ENCODE assay signal across 11 cellular contexts in the genomic region with DNA sequence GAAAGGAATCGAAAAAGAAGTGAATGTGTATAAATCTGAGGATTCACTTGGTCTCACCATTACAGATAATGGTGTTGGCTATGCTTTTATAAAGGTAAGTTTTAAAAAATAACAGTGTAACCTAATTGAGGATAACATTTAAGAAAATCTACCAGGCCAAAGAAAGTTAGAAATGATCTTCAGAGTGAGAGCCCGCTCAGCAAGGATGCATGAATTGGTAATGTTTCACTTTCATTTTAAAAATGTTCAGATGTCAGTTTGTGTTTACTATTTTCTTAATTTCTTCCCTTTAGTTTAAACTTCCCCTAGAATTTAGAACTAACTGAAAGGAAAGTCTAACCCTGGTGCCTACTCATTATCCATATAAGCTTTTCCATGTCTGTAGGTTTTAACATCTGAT. TPM values are rescaled to one million over a fixed set of nuclear protein-coding genes. Genes with fewer than 3 reads are reported as not detected.
DNase-seq lines count a peak whose midpoint lies in the region; ATAC-seq, FAIRE-seq and TF ChIP-seq lines count a peak whose summit lies in the region.
"Had no signal": no experiment of that assay in that cellular context is flagged by ENCODE, and none has a peak within 500 bp of the region (broad histone marks: within the 10 kb centered on the region; RNA-seq: fewer than 3 reads in every experiment).

No MANE protein-coding gene starts in this region.

- no peaks in the 10 kb centered on the region for H3K27me3 ChIP-seq in CD4-positive, CD25-positive, alpha-beta regulatory T cell (ENCODE audit: control insufficient read depth, insufficient read depth, low read length)
- no peaks in the 10 kb centered on the region for H3K27me3 ChIP-seq in pancreas
- H3K27me3 ChIP-seq: brain microvascular endothelial cell had no signal

- H3K27ac ChIP-seq in CD4-positive, CD25-positive, alpha-beta regulatory T cell (ENCODE audit: insufficient read depth, low read length, poor library complexity, severe bottlenecking): no peak overlapping the region
- H3K27ac ChIP-seq in pancreas: no peak overlapping the region
- H3K27ac ChIP-seq: brain microvascular endothelial cell had no signal

- H3K4me1 ChIP-seq in CD4-positive, CD25-positive, alpha-beta regulatory T cell (ENCODE audit: control insufficient read depth, insufficient read depth, low read length, poor library complexity, severe bottlenecking): peaks cover 5% of the 10 kb centered on the region
- peaks cover 4 to 10% (median 7%) of the 10 kb centered on the region in 3 donors for H3K4me1 ChIP-seq in pancreas

- H3K27ac Mint-ChIP-seq in CD4-positive, CD25-positive, alpha-beta regulatory T cell: peak overlapping the region in 2 of 3 donors; percentile 30 to 38
- H3K27ac Mint-ChIP-seq in activated T-helper 2 cell treated with anti-CD3 and anti-CD28 coated beads, Interferon-gamma antibody, Interleukin-2, Interleukin-4, amounts not matched to agents 10 μg/mL and 5 μg/mL and 100 μg/mL, durations not matched to agents 14 hours and 24 hours and 36 hours: peak overlapping the region; percentile 35
- peak overlapping the region in 1 of 6 donors; percentile 16 for H3K27ac Mint-ChIP-seq in naive B cell

- intact Hi-C loops in activated T-helper 2 cell treated with anti-CD3 and anti-CD28 coated beads, Interferon-gamma antibody, Interleukin-2, Interleukin-4, amounts not matched to agents 10 μg/mL and 5 μg/mL and 100 μg/mL, durations not matched to agents 14 hours and 24 hours and 36 hours (cut with micrococcal nuclease): no loop called here
- intact Hi-C loops in pancreas (cut with DNase I): no loop called here

- no peaks in the 10 kb centered on the region for H3K36me3 ChIP-seq in CD4-positive, CD25-positive, alpha-beta regulatory T cell (ENCODE audit: control insufficient read depth, insufficient read depth, low read length)
- no peaks in the 10 kb centered on the region for H3K36me3 ChIP-seq in pancreas
- H3K36me3 ChIP-seq: brain microvascular endothelial cell had no signal

- FAIRE-seq in pancreas (lab: Jason Lieb, UNC): no peak
- FAIRE-seq: endometrium had no signal

- no peaks in the 10 kb centered on the region for H3K36me3 Mint-ChIP-seq in CD4-positive, CD25-positive, alpha-beta regulatory T cell
- H3K36me3 Mint-ChIP-seq in activated T-helper 2 cell treated with anti-CD3 and anti-CD28 coated beads, Interferon-gamma antibody, Interleukin-2, Interleukin-4, amounts not matched to agents 10 μg/mL and 5 μg/mL and 100 μg/mL, durations not matched to agents 14 hours and 24 hours and 36 hours (ENCODE audit: low read depth): no peaks in the 10 kb centered on the region
- peaks cover 5 to 13% of the 10 kb centered on the region in 2 donors for H3K36me3 Mint-ChIP-seq in naive B cell

- peak overlapping the region; percentile 39 to 73 (median 60) for H3K4me3 Mint-ChIP-seq in CD4-positive, CD25-positive, alpha-beta regulatory T cell
- H3K4me3 Mint-ChIP-seq in activated T-helper 2 cell treated with anti-CD3 and anti-CD28 coated beads, Interferon-gamma antibody, Interleukin-2, Interleukin-4, amounts not matched to agents 10 μg/mL and 5 μg/mL and 100 μg/mL, durations not matched to agents 14 hours and 24 hours and 36 hours (ENCODE audit: low read depth): no peak overlapping the region
- peak overlapping the region; percentile 7 to 57 (median 24) for H3K4me3 Mint-ChIP-seq in naive B cell

- ATAC-seq in CD4-positive, CD25-positive, alpha-beta regulatory T cell (ENCODE audit: low read depth in 2 of 2): no peak
- ATAC-seq in GM18861 (IDR thresholded peaks at IDR 0.05; ENCODE audit: unreplicated experiment): peak; percentile 41
- no peak for ATAC-seq in naive B cell (ENCODE audit: low read depth in 2 of 2)
- no peak for ATAC-seq in pancreas
- no peak for ATAC-seq in HG03378 (IDR thresholded peaks at IDR 0.05; ENCODE audit: unreplicated experiment)

- peaks cover 2 to 10% (median 5%) of the 10 kb centered on the region in 7 donors for H3K9me3 Mint-ChIP-seq in CD4-positive, CD25-positive, alpha-beta regulatory T cell
- peaks cover 6% of the 10 kb centered on the region for H3K9me3 Mint-ChIP-seq in activated T-helper 2 cell treated with anti-CD3 and anti-CD28 coated beads, Interferon-gamma antibody, Interleukin-2, Interleukin-4, amounts not matched to agents 10 μg/mL and 5 μg/mL and 100 μg/mL, durations not matched to agents 14 hours and 24 hours and 36 hours
- H3K9me3 Mint-ChIP-seq in naive B cell: peaks cover 5 to 13% (median 9%) of the 10 kb centered on the region in 7 donors

- peaks cover 0 to 1% of the 10 kb centered on the region in 2 experiments for H3K9me3 ChIP-seq in CD4-positive, CD25-positive, alpha-beta regulatory T cell (ENCODE audit: control insufficient read depth in 2 of 2, low read length in 2 of 2)
- H3K9me3 ChIP-seq in pancreas: no peaks in the 10 kb centered on the region

- peaks cover 9% of the 10 kb centered on the region for H3K27me3 Mint-ChIP-seq in CD4-positive, CD25-positive, alpha-beta regulatory T cell
- H3K27me3 Mint-ChIP-seq in activated T-helper 2 cell treated with anti-CD3 and anti-CD28 coated beads, Interferon-gamma antibody, Interleukin-2, Interleukin-4, amounts not matched to agents 10 μg/mL and 5 μg/mL and 100 μg/mL, durations not matched to agents 14 hours and 24 hours and 36 hours (ENCODE audit: low read depth): no peaks in the 10 kb centered on the region
- H3K27me3 Mint-ChIP-seq in naive B cell: peaks cover 0 to 3% (median 0%) of the 10 kb centered on the region in 3 donors

- peak in 1 of 3 donors; percentile 41 for DNase-seq in CD4-positive, CD25-positive, alpha-beta regulatory T cell
- DNase-seq in activated T-helper 2 cell treated with anti-CD3 and anti-CD28 coated beads, Interferon-gamma antibody, Interleukin-2, Interleukin-4, amounts not matched to agents 10 μg/mL and 5 μg/mL and 100 μg/mL, durations not matched to agents 14 hours and 24 hours and 36 hours (ENCODE audit: low spot score): no peak
- no peak for DNase-seq in naive B cell
- DNase-seq in DMS153 (lab: John Stamatoyannopoulos, UW): no peak
- no peak for DNase-seq in NCI-H526 (lab: John Stamatoyannopoulos, UW)
- DNase-seq in pancreas: no peak
- DNase-seq: brain microvascular endothelial cell, posterior cingulate gyrus had no signal

- peak overlapping the region; percentile 51 for H3K4me3 ChIP-seq in CD4-positive, CD25-positive, alpha-beta regulatory T cell (ENCODE audit: low read depth, low read length)
- H3K4me3 ChIP-seq in pancreas: no peak overlapping the region

- H3K4me1 Mint-ChIP-seq in CD4-positive, CD25-positive, alpha-beta regulatory T cell: peaks cover 8 to 27% (median 17%) of the 10 kb centered on the region in 4 donors
- H3K4me1 Mint-ChIP-seq in activated T-helper 2 cell treated with anti-CD3 and anti-CD28 coated beads, Interferon-gamma antibody, Interleukin-2, Interleukin-4, amounts not matched to agents 10 μg/mL and 5 μg/mL and 100 μg/mL, durations not matched to agents 14 hours and 24 hours and 36 hours (ENCODE audit: low read depth): peaks cover 16% of the 10 kb centered on the region
- H3K4me1 Mint-ChIP-seq in naive B cell: peaks cover 4 to 12% (median 8%) of the 10 kb centered on the region in 3 donors

- no peak for TF ChIP-seq CTCF in pancreas (IDR thresholded peaks at IDR 0.05)

- WGBS in pancreas, 2 donors: 92 to 95% methylated on average over 2 of the region's 2 CpGs

RNA-seq across cellular contexts. Expression of gene GIPC2, which starts 35.0 kb away (rescaled TPM):
- total RNA-seq in CD4-positive, CD25-positive, alpha-beta regulatory T cell: not detected
- polyA plus RNA-seq in CD4-positive, CD25-positive, alpha-beta regulatory T cell: under 1 TPM in 2 of 4 donors, not detected in 2; 0.22 to 0.39 TPM
- 0.07 and 0.09 TPM in 2 replicates for total RNA-seq in activated T-helper 2 cell treated with anti-CD3 and anti-CD28 coated beads, Interferon-gamma antibody, Interleukin-2, Interleukin-4, amounts not matched to agents 10 μg/mL and 5 μg/mL and 100 μg/mL, durations not matched to agents 14 hours and 24 hours and 36 hours
- polyA plus RNA-seq in naive B cell (ENCODE audit: low read depth in 6 of 6) (not detected), pancreas (1 to 10 TPM; 6.3 to 8.1 TPM)
- 10 to 100 TPM; 10.8 to 22.1 (median 14.4) TPM for total RNA-seq in pancreas

Comparison
In these comparisons a context has a peak if more than half of its experiments do, and no peak if none do; other contexts are left out.
1. RNA of gene GIPC2, which starts 35.0 kb away (total RNA-seq): 10.8 to 22.1 TPM in pancreas; 0.07 to 0.09 TPM in activated T-helper 2 cell treated with anti-CD3 and anti-CD28 coated beads, Interferon-gamma antibody, Interleukin-2, Interleukin-4, amounts not matched to agents 10 μg/mL and 5 μg/mL and 100 μg/mL, durations not matched to agents 14 hours and 24 hours and 36 hours and not detected in CD4-positive, CD25-positive, alpha-beta regulatory T cell (single experiment); every median in the first group is over 10 times any median in the second.